1 cellular context compared by ENCODE assay signal in genomic region chr20:20452254-20452676, GRCh38.
TF ChIP-seq lines count a peak whose summit lies in the region.

No MANE protein-coding gene starts in this region.

TF ChIP-seq in GM12878, 131 proteins besides CTCF, POLR2A, EP300 and RAD21 (continued from another document and continues in another):
- TF ChIP-seq ZNF24 (IDR thresholded peaks at IDR 0.05): no peak
- peak; percentile 40; the same call in 1 of the 2 replicates for TF ChIP-seq DPF2 (IDR thresholded peaks at IDR 0.05)
- no peak for TF ChIP-seq E2F8 (IDR thresholded peaks at IDR 0.05; ENCODE audit: low read depth, partially characterized antibody)
- no peak for TF ChIP-seq KAT2A (conservative IDR thresholded peaks at IDR 0.05; ENCODE audit: control insufficient read depth, low read depth, low read length)
- TF ChIP-seq SREBF2 (IDR thresholded peaks at IDR 0.05; ENCODE audit: low read length): no peak
- no peak for TF ChIP-seq NFYA (IDR thresholded peaks at IDR 0.05; ENCODE audit: borderline replicate concordance, low read depth, low read length)
- 0 out of 4 replicates have a peak, but pooled peaks of 1 of the 2 experiments have one; percentile 29 for TF ChIP-seq IKZF2 (IDR thresholded peaks at IDR 0.05)
- TF ChIP-seq CHD4 (IDR thresholded peaks at IDR 0.05): no peak
- no peak for TF ChIP-seq KDM1A (IDR thresholded peaks at IDR 0.05; ENCODE audit: borderline replicate concordance)
- TF ChIP-seq NR2C1 (IDR thresholded peaks at IDR 0.05): no peak
- no peak for TF ChIP-seq ZNF622 (IDR thresholded peaks at IDR 0.05)
- no peak for TF ChIP-seq BRCA1 (IDR thresholded peaks at IDR 0.05; ENCODE audit: low read depth, low read length)
- no peak for TF ChIP-seq BCLAF1 (IDR thresholded peaks at IDR 0.05)
- TF ChIP-seq EED (IDR thresholded peaks at IDR 0.05; ENCODE audit: low read depth): 0 out of 2 replicates have a peak, but pooled peaks have one; percentile 52
- no peak for TF ChIP-seq PRDM15 (CRISPR knock-in tag; IDR thresholded peaks at IDR 0.05)
- 0 out of 4 replicates have a peak, but pooled peaks of 1 of the 2 experiments have one; percentile 24 for TF ChIP-seq SRF (IDR thresholded peaks at IDR 0.05; ENCODE audit: low read depth in 2 of 2, low read length in 2 of 2)
- TF ChIP-seq HDAC2 (IDR thresholded peaks at IDR 0.05): no peak
- TF ChIP-seq STAT1 (conservative IDR thresholded peaks at IDR 0.05): no peak
- TF ChIP-seq CUX1 (IDR thresholded peaks at IDR 0.05; ENCODE audit: insufficient replicate concordance, low read depth, low read length): no peak
- TF ChIP-seq BHLHE40 (IDR thresholded peaks at IDR 0.05; ENCODE audit: borderline replicate concordance in 1 of 2, low read depth in 2 of 2, low read length in 1 of 2): 0 out of 4 replicates have a peak, but pooled peaks of 1 of the 2 experiments have one; percentile 26
- no peak for TF ChIP-seq ZNF207 (IDR thresholded peaks at IDR 0.05; ENCODE audit: borderline replicate concordance)
- no peak for TF ChIP-seq LARP7 (IDR thresholded peaks at IDR 0.05)
- TF ChIP-seq SMAD5 (IDR thresholded peaks at IDR 0.05; ENCODE audit: low read depth): no peak
- TF ChIP-seq POLR2AphosphoS2 (IDR thresholded peaks at IDR 0.05; ENCODE audit: low read depth, low read length): no peak
- no peak for TF ChIP-seq ZZZ3 (IDR thresholded peaks at IDR 0.05; ENCODE audit: control insufficient read depth, insufficient read length, low read depth)
- no peak for TF ChIP-seq REST (IDR thresholded peaks at IDR 0.05; ENCODE audit: low read depth, low read length)
- no peak for TF ChIP-seq TBL1XR1 (IDR thresholded peaks at IDR 0.05; ENCODE audit: low read depth, low read length)
- no peak for TF ChIP-seq CHD1 (IDR thresholded peaks at IDR 0.05; ENCODE audit: low read depth, low read length)
- TF ChIP-seq, protein P1, sequence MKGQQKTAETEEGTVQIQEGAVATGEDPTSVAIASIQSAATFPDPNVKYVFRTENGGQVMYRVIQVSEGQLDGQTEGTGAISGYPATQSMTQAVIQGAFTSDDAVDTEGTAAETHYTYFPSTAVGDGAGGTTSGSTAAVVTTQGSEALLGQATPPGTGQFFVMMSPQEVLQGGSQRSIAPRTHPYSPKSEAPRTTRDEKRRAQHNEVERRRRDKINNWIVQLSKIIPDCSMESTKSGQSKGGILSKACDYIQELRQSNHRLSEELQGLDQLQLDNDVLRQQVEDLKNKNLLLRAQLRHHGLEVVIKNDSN (IDR thresholded peaks at IDR 0.05; ENCODE audit: borderline replicate concordance, extremely low read length, insufficient read depth, low read depth, low read length): peak; percentile 54
- no peak for TF ChIP-seq IRF5 (IDR thresholded peaks at IDR 0.05; ENCODE audit: borderline replicate concordance)
- peak; percentile 69; the same call in 2 of the 3 replicates for TF ChIP-seq POU2F2 (IDR thresholded peaks at IDR 0.05; ENCODE audit: borderline replicate concordance, low read depth, low read length)
- TF ChIP-seq NR2C2 (IDR thresholded peaks at IDR 0.05; ENCODE audit: borderline replicate concordance, control insufficient read depth, insufficient read length, low read depth): no peak
- TF ChIP-seq ZSCAN29 (IDR thresholded peaks at IDR 0.05): no peak
- 0 out of 2 replicates have a peak, but pooled peaks have one; percentile 36 for TF ChIP-seq RUNX3 (IDR thresholded peaks at IDR 0.05; ENCODE audit: low read length)
- TF ChIP-seq, protein P2, sequence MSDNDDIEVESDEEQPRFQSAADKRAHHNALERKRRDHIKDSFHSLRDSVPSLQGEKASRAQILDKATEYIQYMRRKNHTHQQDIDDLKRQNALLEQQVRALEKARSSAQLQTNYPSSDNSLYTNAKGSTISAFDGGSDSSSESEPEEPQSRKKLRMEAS (IDR thresholded peaks at IDR 0.05; ENCODE audit: low read depth, low read length): peak; percentile 95
- no peak; the same call in 1 of the 2 replicates for TF ChIP-seq SIN3A (IDR thresholded peaks at IDR 0.05; ENCODE audit: low read depth, low read length)
- TF ChIP-seq BMI1 (IDR thresholded peaks at IDR 0.05; ENCODE audit: borderline replicate concordance): no peak
- TF ChIP-seq ATF7 (IDR thresholded peaks at IDR 0.05; ENCODE audit: low read depth): peak; percentile 67
- no peak for TF ChIP-seq ZBED1 (IDR thresholded peaks at IDR 0.05; ENCODE audit: borderline replicate concordance)
- peak; percentile 39; the same call in 1 of the 2 replicates for TF ChIP-seq TCF3 (IDR thresholded peaks at IDR 0.05; ENCODE audit: borderline replicate concordance, insufficient read depth, low read depth, low read length)
- no peak for TF ChIP-seq CREB1 (IDR thresholded peaks at IDR 0.05; ENCODE audit: low read depth)
- TF ChIP-seq TCF7 (IDR thresholded peaks at IDR 0.05; ENCODE audit: borderline replicate concordance): no peak
- peak; percentile 41; the same call in 1 of the 2 replicates for TF ChIP-seq POLR2AphosphoS5 (IDR thresholded peaks at IDR 0.05; ENCODE audit: low read length)
